8 cellular contexts compared by ENCODE assay signal in the genomic region with DNA sequence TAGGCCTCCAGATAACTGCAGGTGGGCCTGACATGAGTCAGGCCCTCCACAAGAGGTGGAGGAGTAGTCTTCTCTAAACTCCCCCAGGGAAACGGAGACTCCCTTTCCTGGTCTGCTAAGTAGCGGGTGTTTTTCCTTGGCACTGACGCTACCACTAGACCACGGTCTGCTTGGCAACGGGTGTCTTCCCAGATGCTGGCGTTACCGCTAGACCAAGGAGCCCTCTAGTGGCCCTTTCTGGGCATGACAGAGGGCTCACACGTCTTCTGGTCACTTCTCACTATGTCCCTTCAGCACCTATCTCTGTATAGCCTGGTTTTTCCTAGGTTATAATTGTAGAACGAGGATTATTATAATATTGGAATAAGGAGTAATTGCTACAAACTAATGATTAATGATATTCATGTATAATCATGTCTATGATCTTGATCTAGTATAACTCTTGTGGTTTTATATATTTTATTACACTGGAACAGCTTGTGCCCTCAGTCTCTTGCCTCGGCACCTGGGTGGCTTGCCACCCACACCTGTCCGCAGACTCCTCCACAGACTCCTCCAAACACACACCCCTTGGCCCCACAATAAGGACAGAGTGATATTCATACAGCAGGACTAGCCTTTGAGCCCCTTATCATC. TPM values are rescaled to one million over a fixed set of nuclear protein-coding genes. Genes with fewer than 3 reads are reported as not detected.
A peak's percentile ranks its signal among the peaks of the same experiment; 100 is the strongest.
DNase-seq lines count a peak whose midpoint lies in the region; ATAC-seq, FAIRE-seq and TF ChIP-seq lines count a peak whose summit lies in the region.
"Not testable (repeated sequence)": the region's sequence is repeated elsewhere in the genome, so short reads cannot be mapped to it uniquely, and the experiment has no call there.

No MANE protein-coding gene starts in this region.

- H3K4me2 ChIP-seq in SK-N-SH; H1 (ENCODE audit: insufficient read depth in 1 of 2, low read depth in 2 of 2, low read length in 2 of 2): not testable (repeated sequence)

- not testable (repeated sequence) for H3K9me2 ChIP-seq in SK-N-SH

- WGBS in SK-N-SH (ENCODE audit: low lambda C conversion rate) = under 1% methylated on average over 8 of the region's 11 CpGs
- WGBS in H1 (ENCODE audit: extremely low coverage in 1 of 2, insufficient coverage in 1 of 2, insufficient read length in 1 of 2, insufficient replicate concordance in 2 of 2, low coverage in 1 of 2, low lambda C conversion rate in 2 of 2, missing lambda C conversion rate in 1 of 2), 2 experiments = 33% methylated on average over 11 of the region's 11 CpGs; no CpG with 5 or more reads in 1 of the 2 experiments
- WGBS in right lobe of liver (ENCODE audit: insufficient coverage, low coverage, low lambda C conversion rate, missing lambda C conversion rate) = 13% methylated on average over 8 of the region's 11 CpGs
- 7 to 31% (median 11%) methylated on average over 11 of the region's 11 CpGs for WGBS in spleen, 5 donors

- H3K27me3 ChIP-seq in SK-N-SH (ENCODE audit: insufficient read depth) = peaks cover 47% of the 10 kb centered on the region; the same call in 1 of the 2 replicates
- H3K27me3 ChIP-seq in H1 (replicated peaks in 1 of 4; ENCODE audit: control insufficient read depth in 3 of 4, extremely low read depth in 1 of 4, insufficient read depth in 3 of 4, low read length in 3 of 4); right lobe of liver; uterus: not testable (repeated sequence)
- H3K27me3 ChIP-seq in spleen (replicated peaks in 1 of 7) = peaks cover 0 to 48% (median 0%) of the 10 kb centered on the region in 7 donors

- intact Hi-C loops in right lobe of liver (cut with DNase I); spleen (cut with DNase I; ENCODE audit: low total_unique reads); uterus (cut with DNase I; ENCODE audit: low total_unique reads): not testable (repeated sequence)

- not testable (repeated sequence) for FAIRE-seq in H1 (lab: Jason Lieb, UNC)

- H3K36me3 Mint-ChIP-seq in activated T-cell treated with anti-CD3 and anti-CD28 coated beads, Interleukin-2, amount 50 U/mL, for 72 hours (ENCODE audit: insufficient read depth in 2 of 2) = not testable (repeated sequence)

- not testable (repeated sequence) for H3K9me3 ChIP-seq in SK-N-SH, right lobe of liver, spleen, uterus
- H3K9me3 ChIP-seq in H1 (ENCODE audit: insufficient read depth in 2 of 2, low read depth in 1 of 2, low read length in 1 of 2) = peaks cover 7 to 13% of the 10 kb centered on the region in 2 experiments; a peak in 3 of 4 replicates

- H2BK5ac ChIP-seq in H1 (ENCODE audit: low read depth, low read length) = not testable (repeated sequence)

- POLR2A ChIA-PET in SK-N-SH (lab: Yijun Ruan, JAX) = interaction anchor here (1.0 kb wide), 1 partner anchor 65 kb away, joined by 3 read pairs; no protein-coding TSS in a partner anchor
- POLR2A ChIA-PET in H1 (lab: Charles Lee; ENCODE audit: partially characterized antibody) = not testable (repeated sequence)

- H3K4me1 ChIP-seq in SK-N-SH (ENCODE audit: control insufficient read depth in 1 of 2, insufficient read depth in 2 of 2, low read depth in 1 of 2, low read length in 1 of 2); H1 (replicated peaks in 1 of 4; ENCODE audit: control insufficient read depth in 3 of 4, insufficient read depth in 4 of 4, low read length in 3 of 4); right lobe of liver; uterus: not testable (repeated sequence)
- peaks cover 0 to 33% (median 17%) of the 10 kb centered on the region in 6 donors for H3K4me1 ChIP-seq in spleen

- peak; percentile 85 for TF ChIP-seq CTCF in GM12864 (IDR thresholded peaks at IDR 0.05; ENCODE audit: low read depth, low read length, missing control alignments)
- TF ChIP-seq CTCF in SK-N-SH (IDR thresholded peaks at IDR 0.05) = peak; percentile 77
- peak; percentile 59 to 66 (median 61) for TF ChIP-seq CTCF in H1 (IDR thresholded peaks at IDR 0.05; ENCODE audit: control extremely low read depth in 1 of 3, insufficient read depth in 1 of 3, low read depth in 1 of 3, low read length in 3 of 3)
- peak; percentile 68 to 92 (median 90) for TF ChIP-seq CTCF in right lobe of liver (IDR thresholded peaks at IDR 0.05)
- TF ChIP-seq CTCF in spleen (IDR thresholded peaks at IDR 0.05 in 8 of 11, conservative IDR thresholded peaks at IDR 0.05 in 3 of 11) = peak; percentile 65 to 95 (median 88)
- TF ChIP-seq CTCF in uterus (IDR thresholded peaks at IDR 0.05) = peak; percentile 69 to 80 (median 76)

- not testable (repeated sequence) for TF ChIP-seq EP300 in SK-N-SH (IDR thresholded peaks at IDR 0.05; ENCODE audit: borderline replicate concordance in 1 of 2, low read depth in 1 of 2, low read length in 1 of 2); H1 (IDR thresholded peaks at IDR 0.05; ENCODE audit: borderline replicate concordance in 1 of 2, low read depth in 2 of 2, low read length in 2 of 2)

- not testable (repeated sequence) for H3K23ac ChIP-seq in H1 (ENCODE audit: insufficient read length)

- H2BK15ac ChIP-seq in H1 (ENCODE audit: low read length) = not testable (repeated sequence)

- not testable (repeated sequence) for H3K18ac ChIP-seq in H1 (ENCODE audit: extremely low read depth, low read length)

- H2BK12ac ChIP-seq in H1 (ENCODE audit: low read depth, low read length) = not testable (repeated sequence)

- H4K20me1 ChIP-seq in SK-N-SH (ENCODE audit: insufficient read depth); H1 (replicated peaks in 1 of 2; ENCODE audit: control insufficient read depth in 1 of 2, insufficient read depth in 2 of 2, low read length in 2 of 2): not testable (repeated sequence)

- H3K56ac ChIP-seq in H1 (replicated peaks; ENCODE audit: insufficient read length, low read depth, low read length) = not testable (repeated sequence)

- H4K5ac ChIP-seq in H1 (ENCODE audit: insufficient read length, low read depth, low read length) = not testable (repeated sequence)

- not testable (repeated sequence) for H2AK5ac ChIP-seq in H1 (ENCODE audit: low read depth, low read length)

- H3K79me1 ChIP-seq in H1 (ENCODE audit: low read depth, low read length) = not testable (repeated sequence)

- not testable (repeated sequence) for H3K79me2 ChIP-seq in SK-N-SH (ENCODE audit: insufficient read depth); H1 (ENCODE audit: control insufficient read depth in 1 of 2, insufficient read depth in 2 of 2, low read length in 2 of 2)

- not testable (repeated sequence) for H3K4me3 Mint-ChIP-seq in activated T-cell treated with anti-CD3 and anti-CD28 coated beads, Interleukin-2, amount 50 U/mL, for 72 hours

- H3F3A ChIP-seq in SK-N-SH (replicated peaks; ENCODE audit: insufficient read depth) = not testable (repeated sequence)

- H4K8ac ChIP-seq in H1 (ENCODE audit: extremely low read depth, insufficient read depth, low read length) = not testable (repeated sequence)

- H3K4me1 Mint-ChIP-seq in activated T-cell treated with anti-CD3 and anti-CD28 coated beads, Interleukin-2, amount 50 U/mL, for 72 hours (ENCODE audit: low read depth) = peaks cover 23% of the 10 kb centered on the region

- not testable (repeated sequence) for H2AFZ ChIP-seq in SK-N-SH (ENCODE audit: low read depth); H1 (ENCODE audit: low read length)

- H3K4me3 ChIP-seq in GM12864 (ENCODE audit: low read depth, low read length); SK-N-SH (ENCODE audit: low read depth in 2 of 2, low read length in 1 of 2); H1 (ENCODE audit: extremely low read depth in 1 of 4, insufficient read depth in 2 of 4, low read depth in 3 of 4, low read length in 4 of 4); right lobe of liver; spleen; uterus: not testable (repeated sequence)

- TF ChIP-seq RAD21 in SK-N-SH (IDR thresholded peaks at IDR 0.05; ENCODE audit: low read length) = peak; percentile 62
- TF ChIP-seq RAD21 in H1 (IDR thresholded peaks at IDR 0.05 in 1 of 2, conservative IDR thresholded peaks at IDR 0.05 in 1 of 2; ENCODE audit: low read depth in 2 of 2, low read length in 2 of 2) = peak; percentile 58 to 65

- not testable (repeated sequence) for H3K27ac ChIP-seq in SK-N-SH (ENCODE audit: low read depth in 2 of 2, low read length in 1 of 2); H1 (ENCODE audit: low read depth, low read length); right lobe of liver; spleen; uterus

- not testable (repeated sequence) for H3K9me3 Mint-ChIP-seq in activated T-cell treated with anti-CD3 and anti-CD28 coated beads, Interleukin-2, amount 50 U/mL, for 72 hours

- DNase-seq in GM12864 (ENCODE audit: low read depth); SK-N-SH: not testable (repeated sequence)
- peak; percentile 17 for DNase-seq in NCI-H146 treated with DMSO at 0.1 percent for 48 hours (lab: John Stamatoyannopoulos, UW; ENCODE audit: unreplicated experiment)
- DNase-seq in activated T-cell treated with anti-CD3 and anti-CD28 coated beads, Interleukin-2, amount 50 U/mL, for 72 hours = peak; percentile 62 to 75
- DNase-seq in H1 (ENCODE audit: low read depth in 1 of 2, low spot score in 2 of 2) = peak; percentile 23 to 77
- peak; percentile 70 to 73 (median 72) for DNase-seq in right lobe of liver
- peak; percentile 86 for DNase-seq in spleen
- peak; percentile 61 to 67 for DNase-seq in uterus

- not testable (repeated sequence) for H2BK120ac ChIP-seq in H1 (replicated peaks; ENCODE audit: low read depth, low read length)

- peaks cover 10% of the 10 kb centered on the region for H3K27me3 Mint-ChIP-seq in activated T-cell treated with anti-CD3 and anti-CD28 coated beads, Interleukin-2, amount 50 U/mL, for 72 hours (ENCODE audit: low read depth)

- not testable (repeated sequence) for H3K9ac ChIP-seq in SK-N-SH; H1 (replicated peaks in 1 of 4; ENCODE audit: extremely low read depth in 1 of 4, low read depth in 3 of 4, low read length in 3 of 4)

- CTCF ChIA-PET in SK-N-SH (lab: Yijun Ruan, JAX) (interaction anchor here (0.8 to 1.9 kb wide), 3 partner anchors 11 to 153 kb away, joined by 4 to 12 read pairs (median 10); no protein-coding TSS in a partner anchor), H1 (lab: Charles Lee; ENCODE audit: partially characterized antibody) (interaction anchor here (1.0 to 4.5 kb wide), 7 partner anchors 11 to 298 kb away, joined by 3 to 34 read pairs (median 4); a partner anchor contains a TSS)

- H4K91ac ChIP-seq in H1 (replicated peaks; ENCODE audit: insufficient read length, low read length) = not testable (repeated sequence)

- H3K36me3 ChIP-seq in SK-N-SH (replicated peaks in 1 of 2; ENCODE audit: control insufficient read depth in 1 of 2, insufficient read depth in 2 of 2, low read length in 1 of 2); H1 (ENCODE audit: control insufficient read depth in 2 of 4, insufficient read depth in 4 of 4, low read length in 3 of 4); right lobe of liver; spleen; uterus: not testable (repeated sequence)

- H3K4ac ChIP-seq in H1 (replicated peaks; ENCODE audit: insufficient read length, low read depth, low read length) = not testable (repeated sequence)

- not testable (repeated sequence) for H3K14ac ChIP-seq in H1 (ENCODE audit: insufficient read length)

- not testable (repeated sequence) for TF ChIP-seq POLR2A in H1 (IDR thresholded peaks at IDR 0.05; ENCODE audit: control extremely low read depth in 1 of 2, low read depth in 2 of 2, low read length in 2 of 2); right lobe of liver (IDR thresholded peaks at IDR 0.05); spleen (IDR thresholded peaks at IDR 0.05); uterus (IDR thresholded peaks at IDR 0.05)

- not testable (repeated sequence) for H2BK20ac ChIP-seq in H1 (ENCODE audit: low read length)

- not testable (repeated sequence) for H3K27ac Mint-ChIP-seq in activated T-cell treated with anti-CD3 and anti-CD28 coated beads, Interleukin-2, amount 50 U/mL, for 72 hours

- ATAC-seq in activated T-cell treated with anti-CD3 and anti-CD28 coated beads, Interleukin-2, amount 50 U/mL, for 72 hours (replicated peaks in 1 of 2); right lobe of liver: not testable (repeated sequence)

- not testable (repeated sequence) for H3K23me2 ChIP-seq in H1 (ENCODE audit: low read depth, low read length)

RNA-seq across cellular contexts. Expression of a gene that starts 27.3 kb away (rescaled TPM):
- polyA plus RNA-seq in SK-N-SH (2012; rRNA removed) = not detected in 2 replicates
- polyA plus RNA-seq in SK-N-SH (2012; cell fraction: cytosol; rRNA removed) = not detected in 2 replicates
- polyA plus RNA-seq in SK-N-SH (2012; cell fraction: nucleus; rRNA removed) = not detected in 2 replicates
- total RNA-seq in activated T-cell treated with anti-CD3 and anti-CD28 coated beads, Interleukin-2, amount 50 U/mL, for 72 hours = not detected
- not detected in 2 replicates for total RNA-seq in H1 (2021; fragmentation: NEBNext Ultra II Directional; extraction: Animal tissue kit (Norgen Biotek cat#: 25700))
- polyA plus RNA-seq in H1 (2011; rRNA removed) = not detected in 2 replicates
- polyA plus RNA-seq in H1 (2011; cell fraction: cytosol; rRNA removed) = not detected
- not detected for polyA plus RNA-seq in H1 (2011; cell fraction: nucleus; rRNA removed)
- polyA plus RNA-seq in H1 (2012, experiment 1 of 2) = not detected in 4 replicates
- not detected for polyA plus RNA-seq in H1 (2012, experiment 2 of 2)
- not detected for polyA plus RNA-seq in H1 (2013, experiment 1 of 2)
- polyA plus RNA-seq in H1 (2013, experiment 2 of 2) = not detected
- not detected in 2 replicates for polyA minus RNA-seq in H1 (2011; rRNA and poly(A)+ RNA removed)
- polyA minus RNA-seq in H1 (2011; cell fraction: cytosol; rRNA and poly(A)+ RNA removed) = not detected
- polyA minus RNA-seq in H1 (2011; cell fraction: nucleus; rRNA and poly(A)+ RNA removed) = not detected
- total RNA-seq in right lobe of liver = 1 to 10 TPM; 2.4 to 7.3 (median 3.9) TPM
- total RNA-seq in spleen = 10 to 100 TPM; 23.1 to 59.9 (median 31.3) TPM
- polyA plus RNA-seq in spleen = 10 to 100 TPM in 2 of 3 donors, 1 to 10 TPM in 1; 6.8 to 16.5 (median 11.0) TPM
- under 1 TPM in 2 of 4 donors, not detected in 2; 0.14 to 0.59 TPM for total RNA-seq in uterus

RNA-seq across cellular contexts. Expression of a gene that starts 44.7 kb away (rescaled TPM):
- not detected in 2 replicates for polyA plus RNA-seq in SK-N-SH (2012; rRNA removed)
- polyA plus RNA-seq in SK-N-SH (2012; cell fraction: cytosol; rRNA removed) = 0.01 TPM in 2 replicates
- not detected in 2 replicates for polyA plus RNA-seq in SK-N-SH (2012; cell fraction: nucleus; rRNA removed)
- total RNA-seq in activated T-cell treated with anti-CD3 and anti-CD28 coated beads, Interleukin-2, amount 50 U/mL, for 72 hours = 1 to 10 TPM in 1 of 2 donors, under 1 TPM in 1; 0.74 to 1.6 TPM
- not detected in 2 replicates for total RNA-seq in H1 (2021; fragmentation: NEBNext Ultra II Directional; extraction: Animal tissue kit (Norgen Biotek cat#: 25700))
- polyA plus RNA-seq in H1 (2011; rRNA removed) = 0.05 TPM in 1 of 2 replicates, not detected in the other
- polyA plus RNA-seq in H1 (2011; cell fraction: cytosol; rRNA removed) = not detected
- not detected for polyA plus RNA-seq in H1 (2011; cell fraction: nucleus; rRNA removed)
- not detected in 4 replicates for polyA plus RNA-seq in H1 (2012, experiment 1 of 2)
- not detected for polyA plus RNA-seq in H1 (2012, experiment 2 of 2)
- polyA plus RNA-seq in H1 (2013, experiment 1 of 2) = not detected
- not detected for polyA plus RNA-seq in H1 (2013, experiment 2 of 2)
- not detected in 2 replicates for polyA minus RNA-seq in H1 (2011; rRNA and poly(A)+ RNA removed)
- not detected for polyA minus RNA-seq in H1 (2011; cell fraction: cytosol; rRNA and poly(A)+ RNA removed)
- polyA minus RNA-seq in H1 (2011; cell fraction: nucleus; rRNA and poly(A)+ RNA removed) = not detected
- total RNA-seq in right lobe of liver = 1 to 10 TPM; 3.8 to 7.9 (median 4.1) TPM
- 10 to 100 TPM; 26.9 to 81.3 (median 42.1) TPM for total RNA-seq in spleen
- 10 to 100 TPM in 1 of 3 donors, 1 to 10 TPM in 2; 4.6 to 13.5 (median 5.7) TPM for polyA plus RNA-seq in spleen
- 1 to 10 TPM in 3 of 4 donors, under 1 TPM in 1; 0.51 to 2.6 (median 1.7) TPM for total RNA-seq in uterus

RNA-seq across cellular contexts. Expression of a gene that starts 55.5 kb away (rescaled TPM):
- polyA plus RNA-seq in SK-N-SH (2012; rRNA removed) (0.36 and 0.67 TPM in 2 replicates), H1 (2011; rRNA removed) (0.06 and 0.11 TPM in 2 replicates), spleen (10 to 100 TPM in 2 of 3 donors, 1 to 10 TPM in 1; 9.6 to 19.2 (median 16.6) TPM)
- 0.23 and 0.31 TPM in 2 replicates for polyA plus RNA-seq in SK-N-SH (2012; cell fraction: cytosol; rRNA removed)
- polyA plus RNA-seq in SK-N-SH (2012; cell fraction: nucleus; rRNA removed) = 0.87 and 1.8 TPM in 2 replicates
- 1 to 10 TPM; 1.7 to 2.6 TPM for total RNA-seq in activated T-cell treated with anti-CD3 and anti-CD28 coated beads, Interleukin-2, amount 50 U/mL, for 72 hours
- not detected in 2 replicates for total RNA-seq in H1 (2021; fragmentation: NEBNext Ultra II Directional; extraction: Animal tissue kit (Norgen Biotek cat#: 25700))
- 0.09 TPM for polyA plus RNA-seq in H1 (2011; cell fraction: cytosol; rRNA removed)
- polyA plus RNA-seq in H1 (2011; cell fraction: nucleus; rRNA removed) = 0.27 TPM
- 0.19 to 0.32 TPM (median 0.27 TPM) in 3 of 4 replicates, not detected in the other for polyA plus RNA-seq in H1 (2012, experiment 1 of 2)
- polyA plus RNA-seq in H1 (2012, experiment 2 of 2) = not detected
- polyA plus RNA-seq in H1 (2013, experiment 1 of 2) = 0.10 TPM
- 0.15 TPM for polyA plus RNA-seq in H1 (2013, experiment 2 of 2)
- 0.22 TPM in 1 of 2 replicates, not detected in the other for polyA minus RNA-seq in H1 (2011; rRNA and poly(A)+ RNA removed)
- not detected for polyA minus RNA-seq in H1 (2011; cell fraction: cytosol; rRNA and poly(A)+ RNA removed)
- not detected for polyA minus RNA-seq in H1 (2011; cell fraction: nucleus; rRNA and poly(A)+ RNA removed)
- total RNA-seq in right lobe of liver (1 to 10 TPM; 1.7 to 5.8 (median 3.8) TPM), spleen (10 to 100 TPM; 32.6 to 77.8 (median 65.4) TPM), uterus (1 to 10 TPM in 2 of 4 donors, under 1 TPM in 1, not detected in 1; 0.26 to 3.3 (median 3.0) TPM)

Comparison
In these comparisons a context has a peak if more than half of its experiments do, and no peak if none do; other contexts are left out.
1. RNA of a gene that starts 55.5 kb away (total RNA-seq): 32.6 to 77.8 TPM in spleen; 1.7 to 5.8 TPM in right lobe of liver, 0.26 to 3.3 TPM in uterus, 1.7 to 2.6 TPM in activated T-cell treated with anti-CD3 and anti-CD28 coated beads, Interleukin-2, amount 50 U/mL, for 72 hours and not detected in H1; every median in the first group is over 4 times any median in the second.
2. Peak in every context shown above with its lines, with median percentiles within 50 percentile points of each other: CTCF ChIP-seq.